ENCODE assay signal across 16 cellular contexts in the genomic region with DNA sequence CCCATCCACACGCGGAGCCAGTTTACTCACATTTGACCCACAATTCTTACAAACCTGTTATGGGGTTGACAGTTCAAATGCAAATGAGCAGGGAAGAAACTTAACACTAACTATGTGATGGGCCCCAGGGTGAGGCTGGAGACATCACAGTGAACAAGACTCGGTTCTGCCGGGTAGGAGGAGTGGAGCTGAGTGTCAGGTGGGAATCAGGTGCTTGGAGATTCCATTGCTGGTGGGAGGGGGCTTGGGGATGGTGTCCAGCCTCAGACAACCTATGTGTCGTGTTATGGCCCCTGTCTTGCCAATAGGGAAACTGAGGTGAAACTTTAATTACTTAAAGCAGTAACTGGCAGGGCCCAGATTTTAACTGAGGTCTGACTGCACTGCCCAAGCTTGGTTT. TPM values are rescaled to one million over a fixed set of nuclear protein-coding genes. Genes with fewer than 3 reads are reported as not detected.
DNase-seq lines count a peak whose midpoint lies in the region; ATAC-seq and TF ChIP-seq lines count a peak whose summit lies in the region.
"Had no signal": no experiment of that assay in that cellular context is flagged by ENCODE, and none has a peak within 500 bp of the region (broad histone marks: within the 10 kb centered on the region; RNA-seq: fewer than 3 reads in every experiment).

No MANE protein-coding gene starts in this region.

- WGBS in heart left ventricle, 4 donors: 78 to 92% (median 82%) methylated on average over 5 of the region's 5 CpGs

- peaks cover 24% of the 10 kb centered on the region for H3K4me1 Mint-ChIP-seq in CD8-positive, alpha-beta T cell (ENCODE audit: low read depth)
- H3K4me1 Mint-ChIP-seq in IgD-negative memory B cell: peaks cover 1 to 11% (median 6%) of the 10 kb centered on the region in 3 donors
- H3K4me1 Mint-ChIP-seq in activated T-helper 17 cell treated with anti-CD3 and anti-CD28 coated beads, Interleukin-2, amount 50 U/mL, for 72 hours: no peaks in the 10 kb centered on the region
- H3K4me1 Mint-ChIP-seq in natural killer cell treated with Interleukin-12 subunit alpha and Interleukin-12 subunit beta and Interleukin-15 and Interleukin-18, amount 100 ng/mL, for 72 hours (ENCODE audit: low read depth in 2 of 2): peaks cover 0 to 7% of the 10 kb centered on the region in 2 donors
- H3K4me1 Mint-ChIP-seq: brain had no signal

- H3K4me1 ChIP-seq in CD8-positive, alpha-beta T cell (ENCODE audit: insufficient read depth, low read length): peaks cover 36% of the 10 kb centered on the region
- peaks cover 0 to 26% (median 8%) of the 10 kb centered on the region in 12 donors for H3K4me1 ChIP-seq in heart left ventricle

- no peaks in the 10 kb centered on the region for H3K9me3 Mint-ChIP-seq in CD8-positive, alpha-beta T cell
- no peaks in the 10 kb centered on the region for H3K9me3 Mint-ChIP-seq in IgD-negative memory B cell
- no peaks in the 10 kb centered on the region for H3K9me3 Mint-ChIP-seq in activated T-helper 17 cell treated with anti-CD3 and anti-CD28 coated beads, Interleukin-2, amount 50 U/mL, for 72 hours
- H3K9me3 Mint-ChIP-seq in natural killer cell treated with Interleukin-12 subunit alpha and Interleukin-12 subunit beta and Interleukin-15 and Interleukin-18, amount 100 ng/mL, for 72 hours: no peaks in the 10 kb centered on the region
- H3K9me3 Mint-ChIP-seq: brain; stimulated activated effector memory CD8-positive, alpha-beta T cell treated with anti-CD3 and anti-CD28 coated beads, Interleukin-12 subunit alpha, Interleukin-12 subunit beta, amount 100 ng/mL, for 72 hours had no signal

- TF ChIP-seq CTCF in CD8-positive, alpha-beta T cell (IDR thresholded peaks at IDR 0.05): no peak
- no peak for TF ChIP-seq CTCF in coronary artery (IDR thresholded peaks at IDR 0.05)
- TF ChIP-seq CTCF in heart left ventricle (IDR thresholded peaks at IDR 0.05): no peak

- no peak for DNase-seq in CD8-positive, alpha-beta T cell
- no peak for DNase-seq in natural killer cell treated with Interleukin-12 subunit alpha and Interleukin-12 subunit beta and Interleukin-15 and Interleukin-18, amount 100 ng/mL, for 72 hours (ENCODE audit: low spot score)
- no peak for DNase-seq in coronary artery (ENCODE audit: low spot score)
- no peak for DNase-seq in heart left ventricle
- no peak for DNase-seq in C1 segment of cervical spinal cord (lab: John Stamatoyannopoulos, UW)
- DNase-seq: effector CD8-positive, alpha-beta T cell; gastrocnemius medialis; GOT3; hypothalamus; NCI-H510A treated with DMSO at 0.1 percent for 48 hours; nucleus accumbens had no signal

- no peaks in the 10 kb centered on the region for H3K27me3 Mint-ChIP-seq in CD8-positive, alpha-beta T cell (ENCODE audit: low read depth)
- peaks cover 2% of the 10 kb centered on the region for H3K27me3 Mint-ChIP-seq in IgD-negative memory B cell
- H3K27me3 Mint-ChIP-seq in activated T-helper 17 cell treated with anti-CD3 and anti-CD28 coated beads, Interleukin-2, amount 50 U/mL, for 72 hours: no peaks in the 10 kb centered on the region
- peaks cover 0 to 6% of the 10 kb centered on the region in 2 donors for H3K27me3 Mint-ChIP-seq in natural killer cell treated with Interleukin-12 subunit alpha and Interleukin-12 subunit beta and Interleukin-15 and Interleukin-18, amount 100 ng/mL, for 72 hours
- H3K27me3 Mint-ChIP-seq: brain had no signal

- no peak overlapping the region for H3K4me3 ChIP-seq in CD8-positive, alpha-beta T cell (ENCODE audit: low read depth, low read length)
- H3K4me3 ChIP-seq in coronary artery (no peak overlapping the region), heart left ventricle (no peak overlapping the region)
- H3K4me3 ChIP-seq: testis had no signal

- intact Hi-C loops in CD8-positive, alpha-beta T cell (cut with DNase I, micrococcal nuclease): loop anchor here (5.0 to 10.0 kb wide), 9 partner anchors 102 to 1217 kb away; a partner anchor contains a TSS
- intact Hi-C loops in heart left ventricle (cut with DNase I): loop anchor here in 1 of 10 donors (5.0 kb wide), 1 partner anchor 103 kb away; no protein-coding TSS in a partner anchor

- no peaks in the 10 kb centered on the region for H3K36me3 ChIP-seq in CD8-positive, alpha-beta T cell (ENCODE audit: insufficient read depth, low read length)
- H3K36me3 ChIP-seq in heart left ventricle: no peaks in the 10 kb centered on the region
- H3K36me3 ChIP-seq: gastrocnemius medialis had no signal

- no peak for TF ChIP-seq POLR2A in heart left ventricle (IDR thresholded peaks at IDR 0.05)

- H3K36me3 Mint-ChIP-seq in CD8-positive, alpha-beta T cell: no peaks in the 10 kb centered on the region
- no peaks in the 10 kb centered on the region for H3K36me3 Mint-ChIP-seq in IgD-negative memory B cell
- no peaks in the 10 kb centered on the region for H3K36me3 Mint-ChIP-seq in activated T-helper 17 cell treated with anti-CD3 and anti-CD28 coated beads, Interleukin-2, amount 50 U/mL, for 72 hours (ENCODE audit: low read depth)
- no peaks in the 10 kb centered on the region for H3K36me3 Mint-ChIP-seq in natural killer cell treated with Interleukin-12 subunit alpha and Interleukin-12 subunit beta and Interleukin-15 and Interleukin-18, amount 100 ng/mL, for 72 hours
- H3K36me3 Mint-ChIP-seq: brain; stimulated activated effector memory CD8-positive, alpha-beta T cell treated with anti-CD3 and anti-CD28 coated beads, Interleukin-12 subunit alpha, Interleukin-12 subunit beta, amount 100 ng/mL, for 72 hours had no signal

- H3K4me3 Mint-ChIP-seq in CD8-positive, alpha-beta T cell: peak overlapping the region; percentile 49
- peak overlapping the region in 2 of 4 donors; percentile 60 to 68 for H3K4me3 Mint-ChIP-seq in IgD-negative memory B cell
- peak overlapping the region; percentile 64 for H3K4me3 Mint-ChIP-seq in activated T-helper 17 cell treated with anti-CD3 and anti-CD28 coated beads, Interleukin-2, amount 50 U/mL, for 72 hours
- peak overlapping the region; percentile 11 for H3K4me3 Mint-ChIP-seq in natural killer cell treated with Interleukin-12 subunit alpha and Interleukin-12 subunit beta and Interleukin-15 and Interleukin-18, amount 100 ng/mL, for 72 hours
- H3K4me3 Mint-ChIP-seq: brain had no signal

- H3K27me3 ChIP-seq in CD8-positive, alpha-beta T cell (ENCODE audit: insufficient read depth, low read length): no peaks in the 10 kb centered on the region
- H3K27me3 ChIP-seq in heart left ventricle: peaks cover 0 to 7% (median 0%) of the 10 kb centered on the region in 9 donors
- H3K27me3 ChIP-seq: gastrocnemius medialis, testis had no signal

- CTCF ChIA-PET in CD8-positive, alpha-beta T cell (lab: Charles Lee): interaction anchor here (1.2 to 2.7 kb wide), 2 partner anchors 43 to 101 kb away, joined by 3 to 10 read pairs; no protein-coding TSS in a partner anchor

- ATAC-seq in CD8-positive, alpha-beta T cell: no peak
- no peak for ATAC-seq in activated T-helper 17 cell treated with anti-CD3 and anti-CD28 coated beads, Interleukin-2, amount 50 U/mL, for 72 hours (replicated peaks)
- ATAC-seq in natural killer cell treated with Interleukin-12 subunit alpha and Interleukin-12 subunit beta and Interleukin-15 and Interleukin-18, amount 100 ng/mL, for 72 hours: no peak
- ATAC-seq in heart left ventricle: no peak
- ATAC-seq: gastrocnemius medialis had no signal

- POLR2A ChIA-PET in CD8-positive, alpha-beta T cell (lab: Charles Lee): interaction anchor here (0.9 to 2.0 kb wide), 4 partner anchors 22 to 100 kb away, joined by 3 to 6 read pairs (median 4); no protein-coding TSS in a partner anchor

- H3K27ac Mint-ChIP-seq in CD8-positive, alpha-beta T cell: peak overlapping the region; percentile 45
- H3K27ac Mint-ChIP-seq in IgD-negative memory B cell: peak overlapping the region in 2 of 3 donors; percentile 49 to 79
- no peak overlapping the region for H3K27ac Mint-ChIP-seq in activated T-helper 17 cell treated with anti-CD3 and anti-CD28 coated beads, Interleukin-2, amount 50 U/mL, for 72 hours
- no peak overlapping the region for H3K27ac Mint-ChIP-seq in natural killer cell treated with Interleukin-12 subunit alpha and Interleukin-12 subunit beta and Interleukin-15 and Interleukin-18, amount 100 ng/mL, for 72 hours
- H3K27ac Mint-ChIP-seq: brain; stimulated activated effector memory CD8-positive, alpha-beta T cell treated with anti-CD3 and anti-CD28 coated beads, Interleukin-12 subunit alpha, Interleukin-12 subunit beta, amount 100 ng/mL, for 72 hours had no signal

- H3K9me3 ChIP-seq in CD8-positive, alpha-beta T cell (ENCODE audit: low read length): no peaks in the 10 kb centered on the region
- H3K9me3 ChIP-seq in heart left ventricle: no peaks in the 10 kb centered on the region
- H3K9me3 ChIP-seq: gastrocnemius medialis, testis had no signal

- no peak overlapping the region for H3K27ac ChIP-seq in CD8-positive, alpha-beta T cell (ENCODE audit: low read depth, low read length)
- H3K27ac ChIP-seq in coronary artery (no peak overlapping the region), heart left ventricle (peak overlapping the region in 1 of 12 donors; percentile 66)
- H3K27ac ChIP-seq: testis had no signal

RNA-seq across cellular contexts. Expression of a gene that starts 41.9 kb away (rescaled TPM):
- 1 to 10 TPM in 1 of 2 experiments, under 1 TPM in 1; 0.61 to 1.9 TPM for total RNA-seq in CD8-positive, alpha-beta T cell
- polyA plus RNA-seq in IgD-negative memory B cell (0.91 TPM), heart left ventricle (under 1 TPM; 0.24 to 0.46 TPM)
- total RNA-seq in activated T-helper 17 cell treated with anti-CD3 and anti-CD28 coated beads, Interleukin-2, amount 50 U/mL, for 72 hours: 1 to 10 TPM; 2.1 to 2.4 TPM
- total RNA-seq in natural killer cell treated with Interleukin-12 subunit alpha and Interleukin-12 subunit beta and Interleukin-15 and Interleukin-18, amount 100 ng/mL, for 72 hours: not detected
- 1 to 10 TPM in 5 of 9 donors, under 1 TPM in 4; 0.14 to 2.8 (median 1.9) TPM for total RNA-seq in heart left ventricle

Comparison
In these comparisons a context has a peak if more than half of its experiments do, and no peak if none do; other contexts are left out.
1. H3K27ac Mint-ChIP-seq: peak in CD8-positive, alpha-beta T cell (single experiment) and IgD-negative memory B cell (2 of 3); none in activated T-helper 17 cell treated with anti-CD3 and anti-CD28 coated beads, Interleukin-2, amount 50 U/mL, for 72 hours (single experiment) and natural killer cell treated with Interleukin-12 subunit alpha and Interleukin-12 subunit beta and Interleukin-15 and Interleukin-18, amount 100 ng/mL, for 72 hours (0 of 2).